Comparison of ENCODE assay signal across 27 cellular contexts in the genomic region with DNA sequence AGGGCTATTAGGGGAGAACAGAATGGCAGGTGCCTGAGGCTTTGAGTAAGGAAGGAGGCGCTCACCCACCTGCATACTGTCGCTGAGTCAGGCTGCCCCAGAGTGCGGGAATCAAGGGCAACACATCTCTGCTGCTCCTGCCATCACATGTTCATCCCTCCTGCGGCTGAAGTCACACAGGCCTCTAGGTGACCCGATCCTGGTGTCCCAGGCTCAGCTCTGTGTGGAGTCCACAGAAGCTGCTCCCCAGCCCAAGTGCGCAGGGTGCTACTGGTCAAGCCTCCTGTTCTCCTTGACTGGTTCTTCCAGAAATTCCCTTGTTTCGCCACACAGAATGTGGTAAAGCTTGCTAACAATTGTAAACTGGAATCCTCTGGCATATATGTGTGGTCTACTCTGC.
"Had no signal": no experiment of that assay in that cellular context is flagged by ENCODE, and none has a peak within 500 bp of the region (broad histone marks: within the 10 kb centered on the region; RNA-seq: fewer than 3 reads in every experiment).

No MANE protein-coding gene starts in this region.

- H3K27me3 ChIP-seq: brain microvascular endothelial cell, cardiac muscle cell had no signal

- H3K36me3 ChIP-seq: brain microvascular endothelial cell, cardiac muscle cell, WERI-Rb-1 had no signal

- H3K9me3 Mint-ChIP-seq: activated CD4-positive, alpha-beta memory T cell treated with anti-CD3 and anti-CD28 coated beads for 36 hours; activated CD4-positive, alpha-beta T cell treated with anti-CD3 and anti-CD28 coated beads, Interleukin-2, amount 10 ng/mL, durations not matched to agents 7 days and 5 days; activated naive CD4-positive, alpha-beta T cell treated with anti-CD3 and anti-CD28 coated beads for 36 hours; activated T-cell treated with anti-CD3 and anti-CD28 coated beads, Interleukin-2, amount 50 U/mL, for 4 hours; activated T-helper 17 cell treated with anti-CD3 and anti-CD28 coated beads, Interleukin-2, amount 50 U/mL, for 72 hours had no signal

- H3K4me3 Mint-ChIP-seq: activated CD4-positive, alpha-beta memory T cell treated with anti-CD3 and anti-CD28 coated beads for 36 hours; activated CD4-positive, alpha-beta T cell treated with anti-CD3 and anti-CD28 coated beads, Interleukin-2, amount 10 ng/mL, durations not matched to agents 7 days and 5 days; activated naive CD4-positive, alpha-beta T cell treated with anti-CD3 and anti-CD28 coated beads for 36 hours; activated naive CD8-positive, alpha-beta T cell; activated T-cell treated with anti-CD3 and anti-CD28 coated beads, Interleukin-2, amount 50 U/mL, for 4 hours; activated T-helper 17 cell treated with anti-CD3 and anti-CD28 coated beads, Interleukin-2, amount 50 U/mL, for 72 hours had no signal

- H3K4me1 Mint-ChIP-seq: activated CD4-positive, alpha-beta T cell treated with anti-CD3 and anti-CD28 coated beads, Interleukin-2, amount 10 ng/mL, durations not matched to agents 7 days and 5 days; activated T-helper 17 cell treated with anti-CD3 and anti-CD28 coated beads, Interleukin-2, amount 50 U/mL, for 72 hours had no signal

- H3K27ac Mint-ChIP-seq: activated CD4-positive, alpha-beta memory T cell treated with anti-CD3 and anti-CD28 coated beads for 36 hours; activated CD4-positive, alpha-beta T cell treated with anti-CD3 and anti-CD28 coated beads, Interleukin-2, amount 10 ng/mL, durations not matched to agents 7 days and 5 days; activated naive CD4-positive, alpha-beta T cell treated with anti-CD3 and anti-CD28 coated beads for 36 hours; activated naive CD8-positive, alpha-beta T cell; activated T-helper 17 cell treated with anti-CD3 and anti-CD28 coated beads, Interleukin-2, amount 50 U/mL, for 72 hours had no signal

- H3K4me3 ChIP-seq: cardiac muscle cell, SK-N-MC had no signal

- H3K36me3 Mint-ChIP-seq: activated CD4-positive, alpha-beta memory T cell treated with anti-CD3 and anti-CD28 coated beads for 36 hours; activated naive CD8-positive, alpha-beta T cell had no signal

- DNase-seq: activated CD4-positive, alpha-beta memory T cell treated with anti-CD3 and anti-CD28 coated beads for 36 hours; activated CD4-positive, alpha-beta T cell treated with anti-CD3 and anti-CD28 coated beads, Interleukin-2, amount 10 ng/mL, durations not matched to agents 7 days and 5 days; activated CD4-positive, CD25-positive, alpha-beta regulatory T cell treated with anti-CD3 and anti-CD28 coated beads, Interleukin-2, amount 50 U/mL, for 72 hours; activated CD8-positive, alpha-beta memory T cell treated with anti-CD3 and anti-CD28 coated beads for 24 hours; activated gamma-delta T cell; activated naive CD4-positive, alpha-beta T cell treated with anti-CD3 and anti-CD28 coated beads for 36 hours; activated T-cell treated with anti-CD3 and anti-CD28 coated beads, Interleukin-2, amount 50 U/mL, for 4 hours; brain microvascular endothelial cell; Kasumi-1; KBM-7; NCI-H1105 treated with DMSO at 0.1 percent for 48 hours; NCI-H1436 treated with DMSO at 0.1 percent for 48 hours; NCI-H187; NCI-H2081; NCI-H510A treated with DMSO at 0.1 percent for 48 hours; NCI-H69; NK-92 treated with Interleukin-12 subunit alpha and Interleukin-12 subunit beta, amount 100 ng/mL, for 24 hours; OCI-M1; RPMI8226; T-helper 1 cell; WERI-Rb-1 had no signal

- H3K27ac ChIP-seq: brain microvascular endothelial cell, cardiac muscle cell, SK-N-MC, WERI-Rb-1 had no signal

- ATAC-seq: activated T-cell treated with anti-CD3 and anti-CD28 coated beads, Interleukin-2, amount 50 U/mL, for 4 hours; activated T-helper 17 cell treated with anti-CD3 and anti-CD28 coated beads, Interleukin-2, amount 50 U/mL, for 72 hours; Panc1; Right ventricle myocardium inferior had no signal
